8 cellular contexts compared by ENCODE assay signal in the genomic region with DNA sequence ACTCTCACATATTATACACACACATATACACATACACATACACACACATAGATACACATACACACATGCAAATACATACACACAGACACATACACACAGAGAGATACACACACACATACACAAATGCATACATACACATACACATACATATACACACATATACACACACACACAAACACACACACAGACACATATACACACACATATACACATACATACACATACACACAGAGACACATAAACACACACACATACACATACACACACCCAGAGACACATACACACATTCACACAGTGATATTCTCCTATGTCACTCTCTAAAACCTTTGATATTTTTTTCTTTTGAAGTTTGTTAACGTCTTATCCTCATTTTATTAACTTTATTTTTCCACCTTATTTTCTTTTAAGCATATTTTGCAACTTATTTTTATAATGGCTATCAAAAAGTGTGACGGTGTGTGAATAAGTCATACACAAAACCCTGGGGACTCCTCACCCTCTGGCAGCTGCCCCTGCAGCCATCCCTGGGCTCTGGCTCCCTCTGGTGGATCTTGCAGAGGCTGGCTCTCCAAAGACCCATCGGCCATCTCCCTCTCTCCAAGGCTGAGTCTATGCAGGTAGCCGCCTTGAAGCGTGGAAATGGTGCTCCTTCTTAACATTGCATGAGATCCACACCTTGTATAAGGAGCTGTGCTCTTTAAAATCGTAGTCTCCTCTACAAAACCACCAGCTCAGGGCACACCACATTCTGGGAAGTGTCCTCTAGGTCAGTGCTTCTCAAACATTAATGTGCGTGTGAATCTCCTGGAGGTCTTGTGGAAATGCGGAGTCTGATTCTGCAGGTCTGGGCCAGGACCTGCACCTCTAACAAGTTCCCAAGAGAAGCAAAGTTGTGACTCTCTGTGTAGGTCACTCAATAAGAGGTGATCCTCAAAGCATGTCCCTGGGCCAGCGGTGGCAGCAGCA. TPM values are rescaled to one million over a fixed set of nuclear protein-coding genes. Genes with fewer than 3 reads are reported as not detected.
A peak's percentile ranks its signal among the peaks of the same experiment; 100 is the strongest.
DNase-seq lines count a peak whose midpoint lies in the region; ATAC-seq lines count a peak whose summit lies in the region.

No MANE protein-coding gene starts in this region.

- H3K4me1 Mint-ChIP-seq in activated CD8-positive, alpha-beta T cell treated with anti-CD3 and anti-CD28 coated beads, Interleukin-2, amount 10 ng/mL, durations not matched to agents 7 days and 5 days (ENCODE audit: low read depth), result peaks cover 7% of the 10 kb centered on the region
- peaks cover 6% of the 10 kb centered on the region for H3K4me1 Mint-ChIP-seq in stimulated activated memory B cell treated with anti-CD40 and anti-IgM and Interleukin-4, amounts not matched to agents 10 μg/mL and 1 μg/mL and 100 μg/mL, for 72 hours

- POLR2A ChIA-PET in activated CD8-positive, alpha-beta T cell treated with anti-CD3 and anti-CD28 coated beads, Interleukin-2, amount 10 ng/mL, durations not matched to agents 7 days and 5 days (lab: Charles Lee), result no interaction called here

- DNase-seq in ELF-1 (ENCODE audit: low read depth, low spot score) (peak; percentile 77), NCI-H446 treated with DMSO at 0.1 percent for 48 hours (lab: John Stamatoyannopoulos, UW) (peak; percentile 17), epidermal melanocyte (ENCODE audit: insufficient read length, low spot score) (peak; percentile 69), myocyte (ENCODE audit: low read depth) (peak; percentile 88)
- DNase-seq in activated CD8-positive, alpha-beta T cell treated with anti-CD3 and anti-CD28 coated beads, Interleukin-2, amount 10 ng/mL, durations not matched to agents 7 days and 5 days, result peak; percentile 62

- H3K27me3 Mint-ChIP-seq in activated CD8-positive, alpha-beta T cell treated with anti-CD3 and anti-CD28 coated beads, Interleukin-2, amount 10 ng/mL, durations not matched to agents 7 days and 5 days (ENCODE audit: low read depth), result peaks cover 9% of the 10 kb centered on the region
- H3K27me3 Mint-ChIP-seq in stimulated activated memory B cell treated with anti-CD40 and anti-IgM and Interleukin-4, amounts not matched to agents 10 μg/mL and 1 μg/mL and 100 μg/mL, for 72 hours, result no peaks in the 10 kb centered on the region

- no peaks in the 10 kb centered on the region for H3K9me3 Mint-ChIP-seq in activated CD8-positive, alpha-beta T cell treated with anti-CD3 and anti-CD28 coated beads, Interleukin-2, amount 10 ng/mL, durations not matched to agents 7 days and 5 days (ENCODE audit: insufficient read depth)
- H3K9me3 Mint-ChIP-seq in stimulated activated memory B cell treated with anti-CD40 and anti-IgM and Interleukin-4, amounts not matched to agents 10 μg/mL and 1 μg/mL and 100 μg/mL, for 72 hours, result no peaks in the 10 kb centered on the region

- H3K27ac Mint-ChIP-seq in activated CD8-positive, alpha-beta T cell treated with anti-CD3 and anti-CD28 coated beads, Interleukin-2, amount 10 ng/mL, durations not matched to agents 7 days and 5 days, result no peak overlapping the region
- no peak overlapping the region for H3K27ac Mint-ChIP-seq in stimulated activated memory B cell treated with anti-CD40 and anti-IgM and Interleukin-4, amounts not matched to agents 10 μg/mL and 1 μg/mL and 100 μg/mL, for 72 hours

- ATAC-seq in HG02610 (IDR thresholded peaks at IDR 0.05; ENCODE audit: unreplicated experiment) (peak; percentile 66), GM19397 (IDR thresholded peaks at IDR 0.05; ENCODE audit: unreplicated experiment) (no peak)
- peak; percentile 67 for ATAC-seq in activated CD8-positive, alpha-beta T cell treated with anti-CD3 and anti-CD28 coated beads, Interleukin-2, amount 10 ng/mL, durations not matched to agents 7 days and 5 days
- ATAC-seq in stimulated activated memory B cell treated with anti-CD40 and anti-IgM and Interleukin-4, amounts not matched to agents 10 μg/mL and 1 μg/mL and 100 μg/mL, for 72 hours, result peak; percentile 80

- H3K4me3 Mint-ChIP-seq in activated CD8-positive, alpha-beta T cell treated with anti-CD3 and anti-CD28 coated beads, Interleukin-2, amount 10 ng/mL, durations not matched to agents 7 days and 5 days, result no peak overlapping the region
- no peak overlapping the region for H3K4me3 Mint-ChIP-seq in stimulated activated memory B cell treated with anti-CD40 and anti-IgM and Interleukin-4, amounts not matched to agents 10 μg/mL and 1 μg/mL and 100 μg/mL, for 72 hours

- H3K36me3 Mint-ChIP-seq in activated CD8-positive, alpha-beta T cell treated with anti-CD3 and anti-CD28 coated beads, Interleukin-2, amount 10 ng/mL, durations not matched to agents 7 days and 5 days (ENCODE audit: low read depth), result no peaks in the 10 kb centered on the region
- no peaks in the 10 kb centered on the region for H3K36me3 Mint-ChIP-seq in stimulated activated memory B cell treated with anti-CD40 and anti-IgM and Interleukin-4, amounts not matched to agents 10 μg/mL and 1 μg/mL and 100 μg/mL, for 72 hours

- CTCF ChIA-PET in activated CD8-positive, alpha-beta T cell treated with anti-CD3 and anti-CD28 coated beads, Interleukin-2, amount 10 ng/mL, durations not matched to agents 7 days and 5 days (lab: Charles Lee), result interaction anchor here (1.2 kb wide), 2 partner anchors 13 to 55 kb away, joined by 3 read pairs; no protein-coding TSS in a partner anchor

RNA-seq across cellular contexts. Expression of a gene that starts 4.1 kb away (rescaled TPM):
- total RNA-seq in activated CD8-positive, alpha-beta T cell treated with anti-CD3 and anti-CD28 coated beads, Interleukin-2, amount 10 ng/mL, durations not matched to agents 7 days and 5 days, result not detected
- not detected in 2 replicates for total RNA-seq in myocyte
- polyA plus RNA-seq in myocyte (2012), result not detected

Comparison
In these comparisons a context has a peak if more than half of its experiments do, and no peak if none do; other contexts are left out.
1. DNase-seq: peak in every context shown above with its lines; median percentile 88 in myocyte; 77 in ELF-1; 69 in epidermal melanocyte; 62 in activated CD8-positive, alpha-beta T cell treated with anti-CD3 and anti-CD28 coated beads, Interleukin-2, amount 10 ng/mL, durations not matched to agents 7 days and 5 days; 17 in NCI-H446 treated with DMSO at 0.1 percent for 48 hours.